8 cellular contexts compared by ENCODE assay signal in genomic region chr4:128287159-128287870, GRCh38. TPM values are rescaled to one million over a fixed set of nuclear protein-coding genes. Genes with fewer than 3 reads are reported as not detected.
DNase-seq lines count a peak whose midpoint lies in the region; ATAC-seq and TF ChIP-seq lines count a peak whose summit lies in the region.

TSS of gene PGRMC2 (minus strand) at chr4:128287813. CDS start at chr4:128287790, 23 bp downstream.

- 0 to 1% methylated on average over 50 to 65 of the region's 65 CpGs for WGBS in lung, 2 donors

- ATAC-seq in HG03039 (IDR thresholded peaks at IDR 0.05; ENCODE audit: unreplicated experiment) = peak; percentile 0
- no peak for ATAC-seq in lung (ENCODE audit: insufficient read depth, low FRiP score)
- no peak for ATAC-seq in HG03565 (IDR thresholded peaks at IDR 0.05; ENCODE audit: unreplicated experiment)

- H3K4me1 ChIP-seq in SJCRH30 (peaks cover 8% of the 10 kb centered on the region), lung (ENCODE audit: control insufficient read depth in 2 of 2, insufficient read depth in 2 of 2, low read length in 2 of 2) (peaks cover 3 to 9% of the 10 kb centered on the region in 2 donors)

- H3K9me3 ChIP-seq in SJCRH30 (replicated peaks) = no peaks in the 10 kb centered on the region
- H3K9me3 ChIP-seq in lung (ENCODE audit: control insufficient read depth in 2 of 2, insufficient read depth in 1 of 2, low read length in 1 of 2) = no peaks in the 10 kb centered on the region

- H3K4me3 ChIP-seq in SJCRH30 (peak within 1 kb of the TSS; percentile 69), lung (peak within 1 kb of the TSS; percentile 97)

- H3K36me3 ChIP-seq in SJCRH30 (peaks cover 13% of the 10 kb centered on the region), lung (ENCODE audit: control insufficient read depth in 2 of 2, insufficient read depth in 2 of 2, low read length in 2 of 2) (no peaks in the 10 kb centered on the region)

- H3K27ac ChIP-seq in SJCRH30 (peak within 1 kb of the TSS; percentile 74), lung (ENCODE audit: low read depth in 1 of 2, low read length in 1 of 2) (peak within 1 kb of the TSS; percentile 90 to 92)

- H3K27me3 ChIP-seq in SJCRH30 (no peaks in the 10 kb centered on the region), lung (ENCODE audit: control insufficient read depth, insufficient read depth) (no peaks in the 10 kb centered on the region)

- TF ChIP-seq CTCF in lung (IDR thresholded peaks at IDR 0.05; ENCODE audit: control extremely low read depth, extremely low read depth) (no peak), subcutaneous adipose tissue (IDR thresholded peaks at IDR 0.05; ENCODE audit: low read depth) (no peak)

- DNase-seq in stimulated activated CD4-positive, alpha-beta T cell treated with anti-CD3 and anti-CD28 coated beads, Interleukin-15, amount 100 ng/mL, for 1 hour (ENCODE audit: low read depth in 1 of 2, low spot score in 1 of 2) = peak; percentile 20
- no peak for DNase-seq in stimulated activated CD4-positive, alpha-beta T cell treated with anti-CD3 and anti-CD28 coated beads, Interleukin-12 subunit alpha, Interleukin-12 subunit beta, amount 100 ng/mL, for 4 hours
- DNase-seq in SJCRH30 (peak; percentile 50 to 57), dermis microvascular lymphatic vessel endothelial cell (ENCODE audit: low read depth in 2 of 2) (no peak), lung (ENCODE audit: low spot score) (peak; percentile 41)

RNA-seq across cellular contexts. Expression of gene PGRMC2, which starts in this region (rescaled TPM):
- 17.9 and 20.2 TPM in 2 replicates for total RNA-seq in SJCRH30 (2014; rRNA removed; shearing (Covaris generic))
- total RNA-seq in dermis microvascular lymphatic vessel endothelial cell (13.4 and 19.8 TPM in 2 replicates), lung (10 to 100 TPM; 43.9 to 71.6 TPM), subcutaneous adipose tissue (100 to 1,000 TPM in 1 of 4 donors, 10 to 100 TPM in 3; 59.7 to 106 (median 67.9) TPM)
- 10 to 100 TPM; 25.8 to 26.8 TPM for polyA plus RNA-seq in lung

Comparison
In these comparisons a context has a peak if more than half of its experiments do, and no peak if none do; other contexts are left out.
1. DNase-seq: peak in stimulated activated CD4-positive, alpha-beta T cell treated with anti-CD3 and anti-CD28 coated beads, Interleukin-15, amount 100 ng/mL, for 1 hour (2 of 2), SJCRH30 (2 of 2) and lung (single experiment); none in stimulated activated CD4-positive, alpha-beta T cell treated with anti-CD3 and anti-CD28 coated beads, Interleukin-12 subunit alpha, Interleukin-12 subunit beta, amount 100 ng/mL, for 4 hours (single experiment) and dermis microvascular lymphatic vessel endothelial cell (0 of 2).